ENCODE assay signal across 2 cellular contexts in genomic region chrX:72808110-72808509, GRCh38. TPM values are rescaled to one million over a fixed set of nuclear protein-coding genes. Genes with fewer than 3 reads are reported as not detected.
"Had no signal": no experiment of that assay in that cellular context is flagged by ENCODE, and none has a peak within 500 bp of the region (broad histone marks: within the 10 kb centered on the region; RNA-seq: fewer than 3 reads in every experiment).

FAM236D (minus strand) TSS chrX:72808210; CDS start chrX:72808110, 100 bp downstream.

RNA-seq across cellular contexts. Expression of gene FAM236D, which starts in this region (rescaled TPM):
- total RNA-seq: G401, GM12878 had no signal
- polyA plus RNA-seq: GM12878 had no signal
